ENCODE assay signal across 10 cellular contexts in genomic region chr1:171898956-171899355, GRCh38. TPM values are rescaled to one million over a fixed set of nuclear protein-coding genes. Genes with fewer than 3 reads are reported as not detected.
A peak's percentile ranks its signal among the peaks of the same experiment; 100 is the strongest.
DNase-seq lines count a peak whose midpoint lies in the region; FAIRE-seq and TF ChIP-seq lines count a peak whose summit lies in the region.
"Had no signal": no experiment of that assay in that cellular context is flagged by ENCODE, and none has a peak within 500 bp of the region (broad histone marks: within the 10 kb centered on the region; RNA-seq: fewer than 3 reads in every experiment).

No MANE protein-coding gene starts in this region.

- TF ChIP-seq POLR2A in GM12892 (IDR thresholded peaks at IDR 0.05; ENCODE audit: low read depth, low read length) = no peak

- H3K4me3 ChIP-seq in iPS-18a (ENCODE audit: low read length) = no peak overlapping the region
- H3K4me3 ChIP-seq in smooth muscle cell = no peak overlapping the region

- no peaks in the 10 kb centered on the region for H3K36me3 ChIP-seq in iPS-18a (ENCODE audit: control insufficient read depth, low read depth, low read length)
- H3K36me3 ChIP-seq in smooth muscle cell (ENCODE audit: low read depth) = no peaks in the 10 kb centered on the region

- H3K4me1 ChIP-seq in iPS-18a (ENCODE audit: control insufficient read depth, low read depth, low read length) (peaks cover 10% of the 10 kb centered on the region), smooth muscle cell (ENCODE audit: low read depth) (peaks cover 14% of the 10 kb centered on the region)

- H3K9ac ChIP-seq in iPS-18a (ENCODE audit: low read length) (peak overlapping the region; percentile 1), smooth muscle cell (ENCODE audit: low read depth) (peak overlapping the region; percentile 11)

- no peaks in the 10 kb centered on the region for H4K20me1 ChIP-seq in smooth muscle cell (ENCODE audit: low read depth)

- H3K27ac ChIP-seq in iPS-18a (ENCODE audit: low read length) (peak overlapping the region; percentile 38), smooth muscle cell (ENCODE audit: low read depth) (peak overlapping the region; percentile 5)

- H3K4me2 ChIP-seq in smooth muscle cell = peak overlapping the region; percentile 77

- H3K9me3 ChIP-seq in iPS-18a (ENCODE audit: control insufficient read depth, low read depth, low read length) (no peaks in the 10 kb centered on the region), smooth muscle cell (replicated peaks; ENCODE audit: low read depth) (no peaks in the 10 kb centered on the region)

- H3K27me3 ChIP-seq in iPS-18a (ENCODE audit: control insufficient read depth, insufficient read depth, low read length) (no peaks in the 10 kb centered on the region), smooth muscle cell (ENCODE audit: low read depth) (no peaks in the 10 kb centered on the region)

- DNase-seq in NCI-H2081 (lab: John Stamatoyannopoulos, UW) = peak; percentile 51 to 83
- peak in 55 of 58 donors; percentile 18 to 97 (median 77) for DNase-seq in anterior cingulate cortex (lab: John Stamatoyannopoulos, UW)
- no peak for DNase-seq in smooth muscle cell (lab: John Stamatoyannopoulos, UW; ENCODE audit: unreplicated experiment)
- no peak for DNase-seq in GM12892 (ENCODE audit: insufficient read length)
- DNase-seq in NCI-H524 treated with DMSO at 0.1 percent for 48 hours (lab: John Stamatoyannopoulos, UW) = no peak
- no peak for DNase-seq in NCI-H2029 (lab: John Stamatoyannopoulos, UW)
- DNase-seq in GM19240 (ENCODE audit: insufficient read length, low spot score) = no peak
- DNase-seq: activated T-cell treated with anti-CD3 and anti-CD28 coated beads, Interleukin-2, amount 50 U/mL, for 24 hours; naive B cell had no signal

- no peaks in the 10 kb centered on the region for H3K79me2 ChIP-seq in smooth muscle cell (ENCODE audit: low read depth)

- no peaks in the 10 kb centered on the region for H3F3A ChIP-seq in smooth muscle cell (ENCODE audit: low read depth)

- 19% methylated on average over 9 of the region's 9 CpGs for WGBS in smooth muscle cell (ENCODE audit: low lambda C conversion rate)

- peak overlapping the region; percentile 95 for H2AFZ ChIP-seq in smooth muscle cell (ENCODE audit: low read depth)

- TF ChIP-seq CTCF in smooth muscle cell (IDR thresholded peaks at IDR 0.05; ENCODE audit: borderline replicate concordance, insufficient read depth, poor library complexity, severe bottlenecking) = no peak

- FAIRE-seq in GM12892 (lab: Jason Lieb, UNC) = no peak

RNA-seq across cellular contexts. Expression of gene DNM3, which starts 57.7 kb away (rescaled TPM):
- total RNA-seq in smooth muscle cell = 3.0 TPM in 2 replicates
- 1.7 and 1.8 TPM in 2 replicates for polyA plus RNA-seq in smooth muscle cell
- 0.36 TPM for polyA plus RNA-seq in GM12892 (2012; ENCODE audit: missing spikeins)

Comparison
In these comparisons a context has a peak if more than half of its experiments do, and no peak if none do; other contexts are left out.
1. DNase-seq: peak in NCI-H2081 (2 of 2) and anterior cingulate cortex (55 of 58); none in smooth muscle cell (single experiment), GM12892 (single experiment), NCI-H524 treated with DMSO at 0.1 percent for 48 hours (single experiment), NCI-H2029 (single experiment) and GM19240 (single experiment).